8 cellular contexts compared by ENCODE assay signal in the genomic region with DNA sequence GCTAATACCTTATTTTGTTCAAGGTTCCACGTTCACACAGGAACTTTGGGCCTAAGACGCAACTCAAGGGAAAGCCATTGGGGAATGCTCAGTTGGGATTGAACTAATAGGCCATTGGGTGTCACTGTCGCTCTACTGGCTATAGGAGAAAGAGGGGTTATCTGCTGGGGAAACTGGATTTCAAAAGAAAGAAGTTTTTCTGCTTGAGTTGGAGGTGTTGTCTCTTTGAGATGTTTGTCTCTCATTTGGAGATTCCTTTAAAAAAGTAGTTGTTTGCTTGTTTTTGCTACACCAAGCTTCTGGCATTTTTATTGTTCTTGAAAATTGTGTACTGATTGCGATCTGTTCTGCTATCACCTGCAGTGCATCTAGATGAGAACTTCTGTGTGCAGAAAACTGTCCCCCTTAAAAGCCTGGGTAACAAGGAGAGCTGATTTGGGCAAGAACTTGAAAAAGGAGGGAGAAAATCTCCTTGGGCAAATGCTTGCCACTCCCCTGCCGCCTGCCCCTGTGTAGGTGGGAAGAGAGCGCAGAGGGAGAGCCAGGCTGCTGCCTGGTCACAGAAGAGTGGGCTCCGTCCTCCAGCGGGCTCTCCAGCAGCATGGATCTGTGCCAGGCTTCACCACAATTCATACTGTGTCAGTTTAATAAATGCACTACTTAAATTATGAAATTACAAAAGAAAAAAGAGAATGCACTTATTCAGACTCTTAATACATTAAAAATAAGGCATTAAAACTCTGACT. TPM values are rescaled to one million over a fixed set of nuclear protein-coding genes. Genes with fewer than 3 reads are reported as not detected.
DNase-seq lines count a peak whose midpoint lies in the region; ATAC-seq and TF ChIP-seq lines count a peak whose summit lies in the region.

No MANE protein-coding gene starts in this region.

- H3K4me1 ChIP-seq in Peyer's patch = peaks cover 0 to 27% (median 4%) of the 10 kb centered on the region in 4 donors
- peaks cover 36 to 83% (median 75%) of the 10 kb centered on the region in 4 donors for H3K4me1 ChIP-seq in esophagus muscularis mucosa
- H3K4me1 ChIP-seq in gastrocnemius medialis = peaks cover 47 to 62% of the 10 kb centered on the region in 2 donors

- intact Hi-C loops in esophagus muscularis mucosa (cut with DNase I) (loop anchor here (5.0 kb wide), 2 partner anchors 283 to 353 kb away; partner anchors contain the start of gene CASZ1), gastrocnemius medialis (cut with DNase I; ENCODE audit: low total_unique reads) (loop anchor here (2.0 to 5.0 kb wide), 4 partner anchors 98 to 352 kb away; no protein-coding TSS in a partner anchor)

- in situ Hi-C loops in KBM-7 (cut with MboI; ENCODE audit: low pct_unique_long_range_greater_than_20kb, low sequenced_read_pairs) = loop anchor here (25.0 kb wide), 1 partner anchor 348 kb away; no protein-coding TSS in a partner anchor
- in situ Hi-C loops in gastrocnemius medialis (cut with MboI; ENCODE audit: low sequenced_read_pairs in 4 of 4) = no loop called here

- H3K36me3 ChIP-seq in Peyer's patch = no peaks in the 10 kb centered on the region
- H3K36me3 ChIP-seq in esophagus muscularis mucosa = no peaks in the 10 kb centered on the region
- H3K36me3 ChIP-seq in gastrocnemius medialis = no peaks in the 10 kb centered on the region

- TF ChIP-seq EP300 in esophagus muscularis mucosa (IDR thresholded peaks at IDR 0.05) = no peak

- TF ChIP-seq CTCF in Peyer's patch (IDR thresholded peaks at IDR 0.05) = peak in 4 of 6 experiments; percentile 19 to 48 (median 40)
- peak; percentile 51 to 63 (median 53) for TF ChIP-seq CTCF in esophagus muscularis mucosa (IDR thresholded peaks at IDR 0.05)
- TF ChIP-seq CTCF in gastrocnemius medialis (IDR thresholded peaks at IDR 0.05 in 4 of 5, conservative IDR thresholded peaks at IDR 0.05 in 1 of 5) = peak; percentile 48 to 78 (median 61)

- WGBS in esophagus muscularis mucosa = 68% methylated on average over 8 of the region's 8 CpGs

- ATAC-seq in gastrocnemius medialis (peak in 1 of 2 donors; percentile 56), HG02973 (IDR thresholded peaks at IDR 0.05; ENCODE audit: unreplicated experiment) (no peak), HG03520 (IDR thresholded peaks at IDR 0.05; ENCODE audit: unreplicated experiment) (no peak)

- TF ChIP-seq POLR2A in Peyer's patch (IDR thresholded peaks at IDR 0.05) (no peak), esophagus muscularis mucosa (IDR thresholded peaks at IDR 0.05; ENCODE audit: low read depth) (no peak), gastrocnemius medialis (IDR thresholded peaks at IDR 0.05) (no peak)

- H3K27ac ChIP-seq in Peyer's patch = no peak overlapping the region
- H3K27ac ChIP-seq in esophagus muscularis mucosa (replicated peaks in 1 of 4) = no peak overlapping the region
- H3K27ac ChIP-seq in gastrocnemius medialis = no peak overlapping the region

- H3K4me3 ChIP-seq in Peyer's patch (no peak overlapping the region), esophagus muscularis mucosa (no peak overlapping the region), gastrocnemius medialis (no peak overlapping the region)

- H3K9me3 ChIP-seq in Peyer's patch (no peaks in the 10 kb centered on the region), esophagus muscularis mucosa (no peaks in the 10 kb centered on the region), gastrocnemius medialis (no peaks in the 10 kb centered on the region)

- no peaks in the 10 kb centered on the region for H3K27me3 ChIP-seq in Peyer's patch
- H3K27me3 ChIP-seq in esophagus muscularis mucosa = no peaks in the 10 kb centered on the region
- no peaks in the 10 kb centered on the region for H3K27me3 ChIP-seq in gastrocnemius medialis

- DNase-seq in DMS 273 (lab: John Stamatoyannopoulos, UW; ENCODE audit: unreplicated experiment) (peak; percentile 73), KBM-7 (peak; percentile 68), Peyer's patch (no peak), esophagus muscularis mucosa (ENCODE audit: extremely low spot score) (no peak), gastrocnemius medialis (no peak), C1 segment of cervical spinal cord (lab: John Stamatoyannopoulos, UW) (no peak)

RNA-seq across cellular contexts. Expression of gene PEX14, which starts 39.9 kb away (rescaled TPM):
- 10 to 100 TPM; 16.3 to 29.7 (median 26.2) TPM for total RNA-seq in Peyer's patch
- total RNA-seq in esophagus muscularis mucosa = 10 to 100 TPM; 16.2 to 24.2 (median 20.1) TPM
- total RNA-seq in gastrocnemius medialis = 10 to 100 TPM in 3 of 4 donors, 1 to 10 TPM in 1; 8.1 to 17.8 (median 15.8) TPM

RNA-seq across cellular contexts. Expression of gene DFFA, which starts 42.3 kb away (rescaled TPM):
- total RNA-seq in Peyer's patch = 10 to 100 TPM; 13.1 to 25.0 (median 21.9) TPM
- total RNA-seq in esophagus muscularis mucosa = 10 to 100 TPM; 17.9 to 32.5 (median 26.0) TPM
- 10 to 100 TPM; 13.8 to 15.6 (median 14.5) TPM for total RNA-seq in gastrocnemius medialis

Comparison
In these comparisons a context has a peak if more than half of its experiments do, and no peak if none do; other contexts are left out.
1. DNase-seq: peak in DMS 273 (single experiment) and KBM-7 (single experiment); none in Peyer's patch (0 of 3), esophagus muscularis mucosa (single experiment), gastrocnemius medialis (0 of 2) and C1 segment of cervical spinal cord (0 of 14).
2. Peak in every context shown above with its lines, with median percentiles within 50 percentile points of each other: CTCF ChIP-seq.